In genomic region chr22:21591695-21592094, GRCh38 we compare ENCODE assay signal across 14 cellular contexts. TPM values are rescaled to one million over a fixed set of nuclear protein-coding genes. Genes with fewer than 3 reads are reported as not detected.
DNase-seq lines count a peak whose midpoint lies in the region; ATAC-seq, FAIRE-seq and TF ChIP-seq lines count a peak whose summit lies in the region.
"Had no signal": no experiment of that assay in that cellular context is flagged by ENCODE, and none has a peak within 500 bp of the region (broad histone marks: within the 10 kb centered on the region; RNA-seq: fewer than 3 reads in every experiment).

No MANE protein-coding gene starts in this region.

- no TSS peak for BruUV-seq in PC-9 (replicated peaks; lab: Mats Ljungman, UMichigan)

- CTCF ChIA-PET in CD8-positive, alpha-beta memory T cell (lab: Charles Lee) = interaction anchor here (1.0 kb wide), 1 partner anchor 12 kb away, joined by 3 read pairs; no protein-coding TSS in a partner anchor
- CTCF ChIA-PET in PC-9 (lab: Charles Lee) = no interaction called here

- H3K4me1 Mint-ChIP-seq in CD8-positive, alpha-beta memory T cell = peaks cover 62 to 86% (median 72%) of the 10 kb centered on the region in 3 donors

- no peak overlapping the region for H3K4me2 ChIP-seq in PC-9

- DNase-seq in CD8-positive, alpha-beta memory T cell = no peak
- peak; percentile 47 to 52 for DNase-seq in PC-9
- peak in 2 of 6 donors; percentile 24 to 35 for DNase-seq in pancreas
- DNase-seq in H7 = no peak
- DNase-seq in HuH-7 (ENCODE audit: low spot score) = no peak
- DNase-seq: CD8-positive, alpha-beta T cell; GF-D8; HCEC 1CT; stimulated activated CD4-positive, alpha-beta T cell treated with anti-CD3 and anti-CD28 coated beads, Interleukin-4, amount 100 ng/mL, for 4 hours had no signal

- H3K4me3 ChIP-seq in CD8-positive, alpha-beta memory T cell (ENCODE audit: low read length) = no peak overlapping the region
- no peak overlapping the region for H3K4me3 ChIP-seq in PC-9
- no peak overlapping the region for H3K4me3 ChIP-seq in pancreas
- H3K4me3 ChIP-seq in H7 (ENCODE audit: insufficient read depth, low read depth, low read length) = no peak overlapping the region
- H3K4me3 ChIP-seq: SJSA1 had no signal

- peaks cover 37% of the 10 kb centered on the region for H3K36me3 ChIP-seq in CD8-positive, alpha-beta memory T cell (ENCODE audit: insufficient read depth, low read length)
- H3K36me3 ChIP-seq in PC-9 (ENCODE audit: low read depth) (no peaks in the 10 kb centered on the region; the same call in 1 of the 2 replicates), pancreas (peaks cover 0 to 20% (median 5%) of the 10 kb centered on the region in 3 donors), H7 (replicated peaks; ENCODE audit: control insufficient read depth, insufficient read depth, low read length) (peaks cover 20% of the 10 kb centered on the region)

- H3K27ac Mint-ChIP-seq in CD8-positive, alpha-beta memory T cell = peak overlapping the region in 5 of 8 donors; percentile 35 to 90 (median 72)
- H3K27ac Mint-ChIP-seq: CD8-positive, alpha-beta T cell had no signal

- H3K4me1 ChIP-seq in CD8-positive, alpha-beta memory T cell (ENCODE audit: insufficient read depth, low read length) = peaks cover 41% of the 10 kb centered on the region
- no peaks in the 10 kb centered on the region for H3K4me1 ChIP-seq in PC-9 (replicated peaks; ENCODE audit: insufficient read depth)
- peaks cover 0 to 14% (median 9%) of the 10 kb centered on the region in 3 donors for H3K4me1 ChIP-seq in pancreas

- H3K9me3 ChIP-seq in CD8-positive, alpha-beta memory T cell (ENCODE audit: low read length) = no peaks in the 10 kb centered on the region
- H3K9me3 ChIP-seq in PC-9 (ENCODE audit: insufficient read depth, low read depth) (no peaks in the 10 kb centered on the region), pancreas (no peaks in the 10 kb centered on the region)
- H3K9me3 ChIP-seq: SJSA1 had no signal

- 49 to 59% methylated on average over 9 of the region's 9 CpGs for WGBS in pancreas, 2 donors

- H3K79me2 ChIP-seq in PC-9 (ENCODE audit: low read depth) = peaks cover 82% of the 10 kb centered on the region

- peaks cover 73% of the 10 kb centered on the region for H4K20me1 ChIP-seq in PC-9 (ENCODE audit: insufficient read depth)

- peak overlapping the region in 1 of 7 donors; percentile 68 for H3K4me3 Mint-ChIP-seq in CD8-positive, alpha-beta memory T cell
- H3K4me3 Mint-ChIP-seq: CD8-positive, alpha-beta T cell had no signal

- TF ChIP-seq CTCF in PC-9 (conservative IDR thresholded peaks at IDR 0.05) (no peak), pancreas (IDR thresholded peaks at IDR 0.05) (no peak)

- no peaks in the 10 kb centered on the region for H3K27me3 Mint-ChIP-seq in CD8-positive, alpha-beta memory T cell

- no peak overlapping the region for H2AFZ ChIP-seq in PC-9

- H3K27me3 ChIP-seq in CD8-positive, alpha-beta memory T cell (ENCODE audit: insufficient read depth, low read length, poor library complexity, severe bottlenecking) = no peaks in the 10 kb centered on the region
- H3K27me3 ChIP-seq in PC-9 (ENCODE audit: insufficient read depth, low read depth) = no peaks in the 10 kb centered on the region
- H3K27me3 ChIP-seq in pancreas = no peaks in the 10 kb centered on the region
- no peaks in the 10 kb centered on the region for H3K27me3 ChIP-seq in H7 (ENCODE audit: control insufficient read depth, insufficient read depth, low read length)
- H3K27me3 ChIP-seq: SJSA1 had no signal

- POLR2A ChIA-PET in CD8-positive, alpha-beta memory T cell (lab: Charles Lee) = no interaction called here
- POLR2A ChIA-PET in PC-9 (lab: Charles Lee; ENCODE audit: unreplicated experiment) = no interaction called here

- H3F3A ChIP-seq in PC-9 (ENCODE audit: insufficient read depth, low read depth) = no peaks in the 10 kb centered on the region

- no peak for FAIRE-seq in pancreas (lab: Jason Lieb, UNC)

- H3K36me3 Mint-ChIP-seq in CD8-positive, alpha-beta memory T cell = peaks cover 0 to 67% (median 20%) of the 10 kb centered on the region in 3 donors

- no peak overlapping the region for H3K27ac ChIP-seq in CD8-positive, alpha-beta memory T cell (ENCODE audit: low read depth, low read length)
- H3K27ac ChIP-seq in PC-9 (no peak overlapping the region), pancreas (no peak overlapping the region)
- H3K27ac ChIP-seq: SJSA1 had no signal

- intact Hi-C loops in PC-9 (cut with micrococcal nuclease; ENCODE audit: unreplicated experiment) = no loop called here
- intact Hi-C loops in pancreas (cut with DNase I) = no loop called here

- no peaks in the 10 kb centered on the region for H3K9me3 Mint-ChIP-seq in CD8-positive, alpha-beta memory T cell
- H3K9me3 Mint-ChIP-seq: CD8-positive, alpha-beta T cell had no signal

- H3K9me2 ChIP-seq in PC-9 (ENCODE audit: insufficient read depth) = no peaks in the 10 kb centered on the region

- ATAC-seq in esophagus mucosa (peak; percentile 70), pancreas (peak; percentile 26 to 35 (median 32)), HG03095 (IDR thresholded peaks at IDR 0.05; ENCODE audit: unreplicated experiment) (no peak)
- ATAC-seq: CD8-positive, alpha-beta T cell had no signal

RNA-seq across cellular contexts. Expression of gene UBE2L3, which starts 24.2 kb away (rescaled TPM):
- total RNA-seq in CD8-positive, alpha-beta memory T cell = 10 to 100 TPM; 74.3 to 80.2 TPM
- 109 TPM for polyA plus RNA-seq in CD8-positive, alpha-beta memory T cell
- total RNA-seq in PC-9 (2021) (30.3 and 55.8 TPM in 2 replicates), esophagus mucosa (35.9 TPM), pancreas (10 to 100 TPM; 10.9 to 23.5 (median 14.8) TPM)
- polyA plus RNA-seq in pancreas = 10 to 100 TPM; 22.6 to 24.5 TPM
- 84.0 and 90.2 TPM in 2 replicates for total RNA-seq in H7 (2014; rRNA removed; shearing (Covaris generic))

RNA-seq across cellular contexts. Expression of gene YDJC, which starts 38.1 kb away (rescaled TPM):
- 10 to 100 TPM; 75.2 to 79.0 TPM for total RNA-seq in CD8-positive, alpha-beta memory T cell
- polyA plus RNA-seq in CD8-positive, alpha-beta memory T cell = 61.1 TPM
- 25.7 and 39.1 TPM in 2 replicates for total RNA-seq in PC-9 (2021)
- total RNA-seq in esophagus mucosa = 20.5 TPM
- 10 to 100 TPM; 11.2 to 22.5 (median 13.6) TPM for total RNA-seq in pancreas
- 10 to 100 TPM; 23.8 to 25.1 TPM for polyA plus RNA-seq in pancreas
- 53.0 and 57.3 TPM in 2 replicates for total RNA-seq in H7 (2014; rRNA removed; shearing (Covaris generic))

RNA-seq across cellular contexts. Expression of gene RIMBP3C, which starts 40.4 kb away (rescaled TPM):
- total RNA-seq in CD8-positive, alpha-beta memory T cell = under 1 TPM; 0.37 to 0.44 TPM
- 0.33 TPM for polyA plus RNA-seq in CD8-positive, alpha-beta memory T cell
- total RNA-seq in PC-9 (2021) = 0.13 and 0.15 TPM in 2 replicates
- 0.04 TPM for total RNA-seq in esophagus mucosa
- under 1 TPM in 5 of 6 donors, not detected in 1; 0.09 to 0.47 (median 0.19) TPM for total RNA-seq in pancreas
- under 1 TPM in 1 of 2 donors, not detected in 1; 0.12 TPM for polyA plus RNA-seq in pancreas
- total RNA-seq in H7 (2014; rRNA removed; shearing (Covaris generic)) = 0.17 and 0.70 TPM in 2 replicates
- total RNA-seq: CD8-positive, alpha-beta T cell had no signal

RNA-seq across cellular contexts. Expression of gene CCDC116, which starts 40.9 kb away (rescaled TPM):
- total RNA-seq in CD8-positive, alpha-beta memory T cell = under 1 TPM; 0.48 to 0.51 TPM
- polyA plus RNA-seq in CD8-positive, alpha-beta memory T cell = not detected
- total RNA-seq in PC-9 (2021) = 0.33 and 0.63 TPM in 2 replicates
- not detected for total RNA-seq in esophagus mucosa
- under 1 TPM in 5 of 6 donors, not detected in 1; 0.12 to 0.34 (median 0.19) TPM for total RNA-seq in pancreas
- 1 to 10 TPM; 1.2 to 1.3 TPM for polyA plus RNA-seq in pancreas
- total RNA-seq in H7 (2014; rRNA removed; shearing (Covaris generic)) = 0.48 and 0.55 TPM in 2 replicates
- total RNA-seq: mononuclear cell, NCI-H460 had no signal

RNA-seq across cellular contexts. Expression of gene SDF2L1, which starts 50.4 kb away (rescaled TPM):
- 10 to 100 TPM; 71.5 to 74.7 TPM for total RNA-seq in CD8-positive, alpha-beta memory T cell
- 99.6 TPM for polyA plus RNA-seq in CD8-positive, alpha-beta memory T cell
- total RNA-seq in PC-9 (2021) (22.5 and 23.2 TPM in 2 replicates), esophagus mucosa (14.1 TPM), pancreas (10 to 100 TPM; 24.0 to 49.2 (median 33.4) TPM)
- polyA plus RNA-seq in pancreas = 10 to 100 TPM; 33.1 to 47.7 TPM
- 29.3 and 54.0 TPM in 2 replicates for total RNA-seq in H7 (2014; rRNA removed; shearing (Covaris generic))

Comparison
In these comparisons a context has a peak if more than half of its experiments do, and no peak if none do; other contexts are left out.
1. DNase-seq: peak in PC-9 (2 of 2); none in CD8-positive, alpha-beta memory T cell (0 of 5), H7 (single experiment) and HuH-7 (single experiment).